Comparison of ENCODE assay signal across 12 cellular contexts in genomic region chr2:198615972-198616371, GRCh38.
A peak's percentile ranks its signal among the peaks of the same experiment; 100 is the strongest.
DNase-seq lines count a peak whose midpoint lies in the region; ATAC-seq and TF ChIP-seq lines count a peak whose summit lies in the region.
"Had no signal": no experiment of that assay in that cellular context is flagged by ENCODE, and none has a peak within 500 bp of the region (broad histone marks: within the 10 kb centered on the region; RNA-seq: fewer than 3 reads in every experiment).

No MANE protein-coding gene starts in this region.

- H3K27me3 ChIP-seq in adipocyte (replicated peaks; ENCODE audit: control insufficient read depth, insufficient read depth, low read length) (no peaks in the 10 kb centered on the region), right lobe of liver (no peaks in the 10 kb centered on the region), psoas muscle (ENCODE audit: insufficient read depth in 3 of 3, low read length in 2 of 3) (no peaks in the 10 kb centered on the region), Caco-2 (replicated peaks; ENCODE audit: control insufficient read depth, insufficient read depth, low read length) (no peaks in the 10 kb centered on the region)

- WGBS in right lobe of liver (ENCODE audit: insufficient coverage, low coverage, low lambda C conversion rate, missing lambda C conversion rate): 6% methylated on average over 4 of the region's 4 CpGs
- WGBS in psoas muscle, 3 donors: 64 to 73% (median 72%) methylated on average over 4 of the region's 4 CpGs

- TF ChIP-seq POLR2A in right lobe of liver (IDR thresholded peaks at IDR 0.05): no peak

- H3K27ac Mint-ChIP-seq in Calu3 (ENCODE audit: unreplicated experiment): peak overlapping the region; percentile 11
- H3K27ac Mint-ChIP-seq in Caco-2 (ENCODE audit: unreplicated experiment): no peak overlapping the region
- H3K27ac Mint-ChIP-seq: immature natural killer cell had no signal

- H3K9me3 Mint-ChIP-seq in Calu3 (ENCODE audit: low read depth, unreplicated experiment) (no peaks in the 10 kb centered on the region), Caco-2 (ENCODE audit: unreplicated experiment) (no peaks in the 10 kb centered on the region)

- H3K4me3 Mint-ChIP-seq in Calu3 (ENCODE audit: low read depth, unreplicated experiment) (peak overlapping the region; percentile 54), Caco-2 (ENCODE audit: unreplicated experiment) (no peak overlapping the region)
- H3K4me3 Mint-ChIP-seq: immature natural killer cell had no signal

- intact Hi-C loops in Calu3 (cut with micrococcal nuclease; ENCODE audit: unreplicated experiment) (loop anchor here (10.0 kb wide), 1 partner anchor 301 kb away; no protein-coding TSS in a partner anchor), right lobe of liver (cut with DNase I) (no loop called here), psoas muscle (cut with DNase I) (no loop called here), Caco-2 (cut with micrococcal nuclease; ENCODE audit: unreplicated experiment) (no loop called here)

- DNase-seq in Calu3 (no peak), adipocyte (ENCODE audit: low read depth) (peak; percentile 38), right lobe of liver (no peak), medulla oblongata (ENCODE audit: extremely low spot score) (no peak), psoas muscle (no peak), Caco-2 (no peak)
- DNase-seq: activated T-cell treated with anti-CD3 and anti-CD28 coated beads, Interleukin-2, amount 50 U/mL, for 1 hour; erythroblast; immature natural killer cell; RPMI8226 had no signal

- TF ChIP-seq CTCF in Calu3 (IDR thresholded peaks at IDR 0.05; ENCODE audit: unreplicated experiment): no peak
- no peak for TF ChIP-seq CTCF in right lobe of liver (IDR thresholded peaks at IDR 0.05)
- TF ChIP-seq CTCF in psoas muscle (IDR thresholded peaks at IDR 0.05): no peak
- TF ChIP-seq CTCF in Caco-2 (IDR thresholded peaks at IDR 0.05; ENCODE audit: insufficient read depth in 1 of 2, low read depth in 1 of 2, low read length in 1 of 2, severe bottlenecking in 1 of 2, unreplicated experiment in 1 of 2): no peak

- CTCF ChIA-PET in Calu3 (lab: Charles Lee) (no interaction called here), Caco-2 (lab: Charles Lee) (no interaction called here)

- peak overlapping the region; percentile 75 for H3K9ac ChIP-seq in adipocyte (ENCODE audit: low read length)

- peak overlapping the region; percentile 74 for H3K4me3 ChIP-seq in adipocyte (ENCODE audit: low read length)
- peak overlapping the region in 1 of 3 donors; percentile 13 for H3K4me3 ChIP-seq in right lobe of liver
- no peak overlapping the region for H3K4me3 ChIP-seq in psoas muscle
- H3K4me3 ChIP-seq in Caco-2 (ENCODE audit: low read depth, low read length): no peak overlapping the region

- no TSS peak for BruUV-seq in Calu3 (replicated peaks; lab: Mats Ljungman, UMichigan)
- BruUV-seq in Caco-2 (replicated peaks; lab: Mats Ljungman, UMichigan): no TSS peak

- peaks cover 4% of the 10 kb centered on the region for H3K36me3 Mint-ChIP-seq in Calu3 (ENCODE audit: insufficient read depth, unreplicated experiment)
- no peaks in the 10 kb centered on the region for H3K36me3 Mint-ChIP-seq in Caco-2 (ENCODE audit: insufficient read depth, unreplicated experiment)
- H3K36me3 Mint-ChIP-seq: immature natural killer cell had no signal

- ATAC-seq in HG02973 (IDR thresholded peaks at IDR 0.05; ENCODE audit: unreplicated experiment) (peak; percentile 54), right lobe of liver (peak; percentile 75 to 95 (median 88)), psoas muscle (no peak), GM21619 (IDR thresholded peaks at IDR 0.05; ENCODE audit: unreplicated experiment) (no peak)

- H3K4me1 Mint-ChIP-seq in Calu3 (ENCODE audit: low read depth, unreplicated experiment) (peaks cover 22% of the 10 kb centered on the region), Caco-2 (ENCODE audit: low read depth, unreplicated experiment) (no peaks in the 10 kb centered on the region)

- H3K27me3 Mint-ChIP-seq in Calu3 (ENCODE audit: unreplicated experiment): no peaks in the 10 kb centered on the region
- H3K27me3 Mint-ChIP-seq in Caco-2 (ENCODE audit: insufficient read depth, unreplicated experiment): peaks cover 5% of the 10 kb centered on the region

- H3K36me3 ChIP-seq in adipocyte (ENCODE audit: control insufficient read depth, insufficient read depth, low read length, severe bottlenecking): no peaks in the 10 kb centered on the region
- H3K36me3 ChIP-seq in right lobe of liver: no peaks in the 10 kb centered on the region
- no peaks in the 10 kb centered on the region for H3K36me3 ChIP-seq in psoas muscle (ENCODE audit: insufficient read depth in 1 of 2, low read depth in 1 of 2)
- H3K36me3 ChIP-seq in Caco-2 (ENCODE audit: control insufficient read depth, insufficient read depth, low read length): no peaks in the 10 kb centered on the region

- H3K9me3 ChIP-seq in adipocyte (ENCODE audit: control insufficient read depth, low read length) (no peaks in the 10 kb centered on the region), right lobe of liver (no peaks in the 10 kb centered on the region), psoas muscle (no peaks in the 10 kb centered on the region), Caco-2 (no peaks in the 10 kb centered on the region)

- peaks cover 6% of the 10 kb centered on the region for H3K4me1 ChIP-seq in adipocyte (ENCODE audit: control insufficient read depth, insufficient read depth, low read length)
- peaks cover 0 to 6% (median 2%) of the 10 kb centered on the region in 4 donors for H3K4me1 ChIP-seq in right lobe of liver
- H3K4me1 ChIP-seq in psoas muscle: no peaks in the 10 kb centered on the region
- H3K4me1 ChIP-seq in Caco-2: no peaks in the 10 kb centered on the region

- POLR2A ChIA-PET in Caco-2 (lab: Charles Lee): no interaction called here

- H3K27ac ChIP-seq in right lobe of liver: no peak overlapping the region
- H3K27ac ChIP-seq in psoas muscle: no peak overlapping the region

Comparison
In these comparisons a context has a peak if more than half of its experiments do, and no peak if none do; other contexts are left out.
1. ATAC-seq: peak in HG02973 (single experiment) and right lobe of liver (4 of 4); none in psoas muscle (0 of 4) and GM21619 (single experiment).